ENCODE assay signal across 8 cellular contexts in the genomic region with DNA sequence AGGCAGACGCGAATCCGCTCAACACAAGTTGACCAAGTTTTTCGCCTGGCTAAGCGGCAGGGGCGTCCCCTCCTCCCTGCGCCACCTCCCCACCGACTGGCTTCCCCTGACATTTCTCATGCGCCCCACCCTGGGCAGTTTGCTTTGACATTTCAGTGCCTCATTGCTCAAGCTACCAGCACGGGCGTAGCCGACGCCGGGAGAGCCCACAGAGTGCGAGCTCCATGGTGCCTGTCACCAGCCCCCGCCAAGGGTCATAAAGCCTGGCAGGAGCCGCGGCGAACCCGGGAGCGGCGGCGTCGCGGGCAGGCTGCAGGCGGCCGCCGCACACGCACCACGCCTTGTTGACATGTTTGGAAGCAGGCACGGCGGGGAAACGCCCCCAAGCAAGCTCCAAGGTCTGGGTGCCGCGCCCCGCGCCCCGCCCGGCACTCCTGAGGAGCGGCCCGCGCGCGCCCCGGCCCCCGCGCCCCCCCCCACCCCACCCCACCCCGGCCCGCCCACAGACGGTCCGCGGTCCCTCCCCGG. TPM values are rescaled to one million over a fixed set of nuclear protein-coding genes. Genes with fewer than 3 reads are reported as not detected.
DNase-seq lines count a peak whose midpoint lies in the region; ATAC-seq, FAIRE-seq and TF ChIP-seq lines count a peak whose summit lies in the region.

No MANE protein-coding gene starts in this region.

- no peaks in the 10 kb centered on the region for H3K9me3 ChIP-seq in neuron (ENCODE audit: low read length)
- no peaks in the 10 kb centered on the region for H3K9me3 ChIP-seq in subcutaneous abdominal adipose tissue (ENCODE audit: control insufficient read depth in 5 of 5, low read length in 5 of 5)

- H3K4me3 ChIP-seq in foreskin fibroblast (ENCODE audit: low read depth in 1 of 2, low read length in 2 of 2) (peak overlapping the region; percentile 78 to 95), neuron (ENCODE audit: low read length) (peak overlapping the region; percentile 69), subcutaneous abdominal adipose tissue (ENCODE audit: low read depth in 1 of 5, low read length in 5 of 5) (peak overlapping the region; percentile 89 to 96 (median 92))

- DNase-seq in Calu3 (peak; percentile 45), HTR-8/SVneo (ENCODE audit: insufficient read length, low spot score) (peak; percentile 19), RPMI8226 (peak; percentile 81), foreskin fibroblast (peak; percentile 59 to 83)
- peak; percentile 73 for DNase-seq in activated effector memory CD4-positive, alpha-beta T cell treated with Interleukin-2 at 50 U/mL for 16 hours

- intact Hi-C loops in Calu3 (cut with micrococcal nuclease; ENCODE audit: unreplicated experiment): no loop called here

- peaks cover 8% of the 10 kb centered on the region for H3K36me3 ChIP-seq in neuron (ENCODE audit: insufficient read depth, low read length)
- H3K36me3 ChIP-seq in subcutaneous abdominal adipose tissue (ENCODE audit: control insufficient read depth in 5 of 5, insufficient read depth in 5 of 5, low read length in 5 of 5): no peaks in the 10 kb centered on the region

- no peak for FAIRE-seq in HTR-8/SVneo (lab: Jason Lieb, UNC)

- TF ChIP-seq CTCF in Calu3 (IDR thresholded peaks at IDR 0.05; ENCODE audit: unreplicated experiment): no peak
- TF ChIP-seq CTCF in foreskin fibroblast (IDR thresholded peaks at IDR 0.05; ENCODE audit: low read depth, low read length): no peak

- peaks cover 34% of the 10 kb centered on the region for H3K4me1 ChIP-seq in neuron (ENCODE audit: insufficient read depth, low read length)
- H3K4me1 ChIP-seq in subcutaneous abdominal adipose tissue (ENCODE audit: control insufficient read depth in 5 of 5, insufficient read depth in 5 of 5, low read length in 5 of 5): peaks cover 0 to 57% (median 53%) of the 10 kb centered on the region in 5 donors

- H3K9ac ChIP-seq in subcutaneous abdominal adipose tissue (ENCODE audit: low read length in 5 of 5): peak overlapping the region in 4 of 5 donors; percentile 66 to 92 (median 82)

- peaks cover 8% of the 10 kb centered on the region for H3K4me1 Mint-ChIP-seq in Calu3 (ENCODE audit: low read depth, unreplicated experiment)

- H3K27me3 ChIP-seq in neuron (ENCODE audit: insufficient read depth, low read length) (no peaks in the 10 kb centered on the region), subcutaneous abdominal adipose tissue (ENCODE audit: control insufficient read depth in 5 of 5, insufficient read depth in 4 of 5, low read length in 5 of 5) (no peaks in the 10 kb centered on the region)

- CTCF ChIA-PET in Calu3 (lab: Charles Lee): interaction anchor here (1.2 kb wide), 1 partner anchor 452 kb away, joined by 3 read pairs; no protein-coding TSS in a partner anchor

- H3K4me3 Mint-ChIP-seq in Calu3 (ENCODE audit: low read depth, unreplicated experiment): peak overlapping the region; percentile 92

- no peaks in the 10 kb centered on the region for H3K9me3 Mint-ChIP-seq in Calu3 (ENCODE audit: low read depth, unreplicated experiment)

- no peak overlapping the region for H3K27ac Mint-ChIP-seq in Calu3 (ENCODE audit: unreplicated experiment)

- H3K36me3 Mint-ChIP-seq in Calu3 (ENCODE audit: insufficient read depth, unreplicated experiment): peaks cover 15% of the 10 kb centered on the region

- ATAC-seq in GM21367 (IDR thresholded peaks at IDR 0.05; ENCODE audit: unreplicated experiment): peak; percentile 56

- peak overlapping the region; percentile 94 for H3K27ac ChIP-seq in subcutaneous abdominal adipose tissue (ENCODE audit: low read depth, low read length)

- H3K27me3 Mint-ChIP-seq in Calu3 (ENCODE audit: unreplicated experiment): no peaks in the 10 kb centered on the region

- H2AFZ ChIP-seq in neuron (ENCODE audit: low read depth, low read length): no peak overlapping the region

- no TSS peak for BruUV-seq in Calu3 (replicated peaks; lab: Mats Ljungman, UMichigan)

RNA-seq across cellular contexts. Expression of gene FBXL3, which starts 0.6 kb away (rescaled TPM):
- total RNA-seq in Calu3 (2022): 8.8 and 10.9 TPM in 2 replicates

RNA-seq across cellular contexts. Expression of gene CLN5, which starts 34.4 kb away (rescaled TPM):
- total RNA-seq in Calu3 (2022): 7.3 and 10.7 TPM in 2 replicates

Comparison
In these comparisons a context has a peak if more than half of its experiments do, and no peak if none do; other contexts are left out.
1. Peak in every context shown above with its lines: DNase-seq, ATAC-seq, H3K4me3 ChIP-seq and H3K27ac ChIP-seq.
2. DNase-seq: peak in every context shown above with its lines; median percentile 81 in RPMI8226; 73 in activated effector memory CD4-positive, alpha-beta T cell treated with Interleukin-2 at 50 U/mL for 16 hours; 71 in foreskin fibroblast; 45 in Calu3; 19 in HTR-8/SVneo.